ENCODE assay signal across 1 cellular context in genomic region chr17:16461606-16461866, GRCh38.
TF ChIP-seq lines count a peak whose summit lies in the region.

No MANE protein-coding gene starts in this region.

TF ChIP-seq in HepG2, 621 proteins besides CTCF, POLR2A, EP300 and RAD21:
- TF ChIP-seq SNAPC2 (CRISPR knock-in tag; IDR thresholded peaks at IDR 0.05), result no peak
- TF ChIP-seq NCOA5 (CRISPR knock-in tag; IDR thresholded peaks at IDR 0.05), result no peak
- no peak for TF ChIP-seq ZNF143 (CRISPR knock-in tag; IDR thresholded peaks at IDR 0.05)
- TF ChIP-seq, protein P1, sequence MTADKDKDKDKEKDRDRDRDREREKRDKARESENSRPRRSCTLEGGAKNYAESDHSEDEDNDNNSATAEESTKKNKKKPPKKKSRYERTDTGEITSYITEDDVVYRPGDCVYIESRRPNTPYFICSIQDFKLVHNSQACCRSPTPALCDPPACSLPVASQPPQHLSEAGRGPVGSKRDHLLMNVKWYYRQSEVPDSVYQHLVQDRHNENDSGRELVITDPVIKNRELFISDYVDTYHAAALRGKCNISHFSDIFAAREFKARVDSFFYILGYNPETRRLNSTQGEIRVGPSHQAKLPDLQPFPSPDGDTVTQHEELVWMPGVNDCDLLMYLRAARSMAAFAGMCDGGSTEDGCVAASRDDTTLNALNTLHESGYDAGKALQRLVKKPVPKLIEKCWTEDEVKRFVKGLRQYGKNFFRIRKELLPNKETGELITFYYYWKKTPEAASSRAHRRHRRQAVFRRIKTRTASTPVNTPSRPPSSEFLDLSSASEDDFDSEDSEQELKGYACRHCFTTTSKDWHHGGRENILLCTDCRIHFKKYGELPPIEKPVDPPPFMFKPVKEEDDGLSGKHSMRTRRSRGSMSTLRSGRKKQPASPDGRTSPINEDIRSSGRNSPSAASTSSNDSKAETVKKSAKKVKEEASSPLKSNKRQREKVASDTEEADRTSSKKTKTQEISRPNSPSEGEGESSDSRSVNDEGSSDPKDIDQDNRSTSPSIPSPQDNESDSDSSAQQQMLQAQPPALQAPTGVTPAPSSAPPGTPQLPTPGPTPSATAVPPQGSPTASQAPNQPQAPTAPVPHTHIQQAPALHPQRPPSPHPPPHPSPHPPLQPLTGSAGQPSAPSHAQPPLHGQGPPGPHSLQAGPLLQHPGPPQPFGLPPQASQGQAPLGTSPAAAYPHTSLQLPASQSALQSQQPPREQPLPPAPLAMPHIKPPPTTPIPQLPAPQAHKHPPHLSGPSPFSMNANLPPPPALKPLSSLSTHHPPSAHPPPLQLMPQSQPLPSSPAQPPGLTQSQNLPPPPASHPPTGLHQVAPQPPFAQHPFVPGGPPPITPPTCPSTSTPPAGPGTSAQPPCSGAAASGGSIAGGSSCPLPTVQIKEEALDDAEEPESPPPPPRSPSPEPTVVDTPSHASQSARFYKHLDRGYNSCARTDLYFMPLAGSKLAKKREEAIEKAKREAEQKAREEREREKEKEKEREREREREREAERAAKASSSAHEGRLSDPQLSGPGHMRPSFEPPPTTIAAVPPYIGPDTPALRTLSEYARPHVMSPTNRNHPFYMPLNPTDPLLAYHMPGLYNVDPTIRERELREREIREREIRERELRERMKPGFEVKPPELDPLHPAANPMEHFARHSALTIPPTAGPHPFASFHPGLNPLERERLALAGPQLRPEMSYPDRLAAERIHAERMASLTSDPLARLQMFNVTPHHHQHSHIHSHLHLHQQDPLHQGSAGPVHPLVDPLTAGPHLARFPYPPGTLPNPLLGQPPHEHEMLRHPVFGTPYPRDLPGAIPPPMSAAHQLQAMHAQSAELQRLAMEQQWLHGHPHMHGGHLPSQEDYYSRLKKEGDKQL (CRISPR knock-in tag; IDR thresholded peaks at IDR 0.05; ENCODE audit: low read depth), result no peak
- no peak for TF ChIP-seq BATF2 (CRISPR knock-in tag; IDR thresholded peaks at IDR 0.05)
- TF ChIP-seq ZNF180 (CRISPR knock-in tag; IDR thresholded peaks at IDR 0.05; ENCODE audit: borderline replicate concordance, low read depth), result peak; percentile 99; the same call in 1 of the 2 replicates
- TF ChIP-seq PAXIP1 (CRISPR knock-in tag; conservative IDR thresholded peaks at IDR 0.05), result 0 out of 2 replicates have a peak, but pooled peaks have one; percentile 37
- TF ChIP-seq ZBTB33 (CRISPR knock-in tag; IDR thresholded peaks at IDR 0.05), result peak; percentile 18; the same call in 1 of the 2 replicates
- TF ChIP-seq ZMYM3 (CRISPR knock-in tag; IDR thresholded peaks at IDR 0.05), result peak; percentile 70
- TF ChIP-seq, protein P2, sequence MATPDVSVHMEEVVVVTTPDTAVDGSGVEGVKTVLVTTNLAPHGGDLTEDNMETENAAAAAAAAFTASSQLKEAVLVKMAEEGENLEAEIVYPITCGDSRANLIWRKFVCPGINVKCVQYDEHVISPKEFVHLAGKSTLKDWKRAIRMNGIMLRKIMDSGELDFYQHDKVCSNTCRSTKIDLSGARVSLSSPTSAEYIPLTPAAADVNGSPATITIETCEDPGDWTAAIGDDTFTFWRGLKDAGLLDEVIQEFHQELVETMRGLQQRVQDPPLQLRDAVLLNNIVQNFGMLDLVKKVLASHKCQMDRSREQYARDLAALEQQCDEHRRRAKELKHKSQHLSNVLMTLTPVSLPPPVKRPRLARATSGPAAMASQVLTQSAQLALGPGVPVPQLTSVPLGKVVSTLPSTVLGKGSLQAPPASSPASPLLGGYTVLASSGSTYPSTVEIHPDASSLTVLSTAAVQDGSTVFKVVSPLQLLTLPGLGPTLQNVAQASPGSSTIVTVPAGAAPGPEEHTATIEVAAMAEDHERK (CRISPR knock-in tag; IDR thresholded peaks at IDR 0.05; ENCODE audit: low read depth), result no peak
- no peak for TF ChIP-seq ZNF891 (CRISPR knock-in tag; IDR thresholded peaks at IDR 0.05)
